ENCODE assay signal across 1 cellular context in the genomic region with DNA sequence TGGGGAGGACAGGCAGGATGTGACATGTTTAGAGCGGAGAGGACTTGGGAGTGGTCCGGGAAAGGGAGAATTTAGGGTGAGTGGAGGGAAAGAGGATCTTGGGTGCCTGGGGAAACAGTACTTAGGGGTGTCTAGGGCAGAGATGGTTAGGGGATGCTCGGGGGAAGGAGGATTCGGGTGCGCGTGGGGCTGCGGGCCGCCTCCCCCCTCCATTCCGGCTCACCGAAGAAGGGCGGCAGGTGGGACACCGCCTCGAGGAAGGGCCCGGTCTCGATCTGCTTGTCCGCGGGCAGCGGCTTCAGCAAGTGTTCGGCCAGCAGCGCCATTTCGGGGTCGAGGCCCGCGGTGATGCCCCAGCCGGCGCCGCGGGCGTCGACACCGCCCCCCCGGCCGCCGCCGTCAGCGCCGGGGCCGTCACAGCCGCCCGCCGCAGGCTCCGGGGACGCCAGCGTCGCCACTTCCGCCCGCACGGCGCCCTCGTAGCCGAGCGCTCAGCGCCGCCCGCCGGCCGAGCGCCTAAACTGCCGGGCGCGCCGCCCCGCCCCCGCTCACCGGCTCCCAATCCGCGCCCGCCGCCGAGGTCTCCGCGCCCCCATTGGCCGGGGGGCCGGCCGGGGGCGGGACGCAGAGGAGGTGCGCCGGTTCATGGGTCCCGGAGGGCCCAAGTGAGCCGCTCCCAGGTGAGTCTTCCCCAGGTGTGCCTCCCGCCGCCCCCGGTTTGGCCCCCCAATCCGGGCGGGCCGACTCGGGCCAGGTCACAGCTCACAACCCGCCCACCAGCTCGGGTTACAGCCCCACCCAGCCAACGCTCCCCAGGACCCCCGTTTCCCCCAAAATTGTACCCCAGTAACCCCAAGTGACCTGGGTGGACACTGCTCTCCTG.
TF ChIP-seq lines count a peak whose summit lies in the region.

A gene with protein sequence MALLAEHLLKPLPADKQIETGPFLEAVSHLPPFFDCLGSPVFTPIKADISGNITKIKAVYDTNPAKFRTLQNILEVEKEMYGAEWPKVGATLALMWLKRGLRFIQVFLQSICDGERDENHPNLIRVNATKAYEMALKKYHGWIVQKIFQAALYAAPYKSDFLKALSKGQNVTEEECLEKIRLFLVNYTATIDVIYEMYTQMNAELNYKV (minus strand): TSS at position 493 of the 883 bp plus-strand sequence. CDS start 167 bp downstream, at position 326.

TF ChIP-seq in H1, 55 proteins besides CTCF, POLR2A, EP300 and RAD21:
- no peak for TF ChIP-seq RXRA (IDR thresholded peaks at IDR 0.05; ENCODE audit: insufficient read depth, low read depth, low read length)
- TF ChIP-seq BCL11A (IDR thresholded peaks at IDR 0.05; ENCODE audit: low read depth in 2 of 2, low read length in 2 of 2): no peak
- no peak for TF ChIP-seq EZH2 (IDR thresholded peaks at IDR 0.05; ENCODE audit: low read depth, low read length, severe bottlenecking)
- TF ChIP-seq CTBP2 (IDR thresholded peaks at IDR 0.05; ENCODE audit: borderline replicate concordance, insufficient read depth, insufficient read length, low read length): no peak
- TF ChIP-seq POLR2AphosphoS5 (IDR thresholded peaks at IDR 0.05; ENCODE audit: low read depth, low read length): no peak
- no peak for TF ChIP-seq KDM5A (IDR thresholded peaks at IDR 0.05; ENCODE audit: low read length)
- no peak for TF ChIP-seq HDAC2 (IDR thresholded peaks at IDR 0.05; ENCODE audit: borderline replicate concordance in 1 of 2, low read depth in 2 of 2, low read length in 2 of 2)
- peak; percentile 70 for TF ChIP-seq KDM4A (IDR thresholded peaks at IDR 0.05; ENCODE audit: low read depth, low read length, severe bottlenecking)
- no peak for TF ChIP-seq JUND (IDR thresholded peaks at IDR 0.05; ENCODE audit: low read length)
- TF ChIP-seq TCF12 (IDR thresholded peaks at IDR 0.05; ENCODE audit: low read depth, low read length): no peak
- peak; percentile 47; the same call in 1 of the 2 replicates for TF ChIP-seq GABPA (IDR thresholded peaks at IDR 0.05; ENCODE audit: borderline replicate concordance, insufficient read depth, low read length)
- TF ChIP-seq PHF8 (conservative IDR thresholded peaks at IDR 0.05; ENCODE audit: low read depth, low read length): 0 out of 2 replicates have a peak, but pooled peaks have one; percentile 45
- TF ChIP-seq SIN3A (conservative IDR thresholded peaks at IDR 0.05 in 1 of 2, IDR thresholded peaks at IDR 0.05 in 1 of 2; ENCODE audit: low read depth in 1 of 2, low read length in 2 of 2): peak in 1 of 2 experiments; percentile 35; a peak in 2 of 4 replicates
- peak; percentile 37; the same call in 1 of the 2 replicates for TF ChIP-seq RBBP5 (IDR thresholded peaks at IDR 0.05; ENCODE audit: borderline replicate concordance, low read depth, low read length)
- TF ChIP-seq CREB1 (IDR thresholded peaks at IDR 0.05): peak; percentile 50
- no peak for TF ChIP-seq POU5F1 (IDR thresholded peaks at IDR 0.05; ENCODE audit: low read depth, low read length)
- TF ChIP-seq, protein P1, sequence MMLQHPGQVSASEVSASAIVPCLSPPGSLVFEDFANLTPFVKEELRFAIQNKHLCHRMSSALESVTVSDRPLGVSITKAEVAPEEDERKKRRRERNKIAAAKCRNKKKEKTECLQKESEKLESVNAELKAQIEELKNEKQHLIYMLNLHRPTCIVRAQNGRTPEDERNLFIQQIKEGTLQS (IDR thresholded peaks at IDR 0.05; ENCODE audit: insufficient read depth, low read depth, low read length): no peak
- TF ChIP-seq EGR1 (IDR thresholded peaks at IDR 0.05; ENCODE audit: borderline replicate concordance, low read depth, low read length): peak; percentile 90; the same call in 1 of the 2 replicates
- TF ChIP-seq SUZ12 (IDR thresholded peaks at IDR 0.05; ENCODE audit: low read length): no peak
- TF ChIP-seq CBX5 (IDR thresholded peaks at IDR 0.05; ENCODE audit: low read depth, low read length): no peak
- no peak for TF ChIP-seq ASH2L (IDR thresholded peaks at IDR 0.05; ENCODE audit: low read length)
- peak; percentile 21; the same call in 1 of the 2 replicates for TF ChIP-seq SP1 (IDR thresholded peaks at IDR 0.05; ENCODE audit: low read depth, low read length)
- peak; percentile 50; the same call in 1 of the 2 replicates for TF ChIP-seq YY1 (IDR thresholded peaks at IDR 0.05; ENCODE audit: low read depth, low read length)
- TF ChIP-seq TAF1 (IDR thresholded peaks at IDR 0.05; ENCODE audit: low read depth, low read length): peak; percentile 64; the same call in 1 of the 2 replicates
